24 cellular contexts compared by ENCODE assay signal in the genomic region with DNA sequence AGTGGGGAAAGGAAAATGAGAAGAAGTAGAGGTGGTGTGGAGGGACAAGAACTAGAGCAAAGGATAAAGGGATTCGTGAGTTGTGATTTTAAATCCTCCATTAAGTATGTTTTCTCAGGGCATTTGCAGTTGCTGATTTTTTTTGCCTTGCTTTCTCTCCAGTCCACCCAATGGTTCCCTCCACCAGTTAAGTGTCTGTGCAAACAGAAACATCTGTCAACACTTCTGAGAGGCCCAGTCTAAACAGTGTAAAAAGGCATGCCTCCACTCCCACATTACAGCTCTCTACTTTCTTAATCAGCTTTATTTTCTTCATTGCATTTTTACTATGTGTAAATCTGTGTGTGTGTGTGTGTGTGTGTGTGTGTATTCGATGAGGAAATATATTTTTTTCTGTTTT.
DNase-seq lines count a peak whose midpoint lies in the region; ATAC-seq and TF ChIP-seq lines count a peak whose summit lies in the region.
"Had no signal": no experiment of that assay in that cellular context is flagged by ENCODE, and none has a peak within 500 bp of the region (broad histone marks: within the 10 kb centered on the region; RNA-seq: fewer than 3 reads in every experiment).

No MANE protein-coding gene starts in this region.

- H3K9me3 ChIP-seq in right atrium auricular region: no peaks in the 10 kb centered on the region
- H3K9me3 ChIP-seq in mucosa of descending colon: no peaks in the 10 kb centered on the region
- H3K9me3 ChIP-seq: SJSA1, testis had no signal

- ATAC-seq in Right ventricle myocardium inferior (peak; percentile 59), mucosa of descending colon (no peak), SK-N-SH treated with all-trans-retinoic acid at 6 μM for 48 hours (no peak)
- ATAC-seq in activated T-cell treated with anti-CD3 and anti-CD28 coated beads, Interleukin-2, amount 50 U/mL, for 4 hours: no peak
- ATAC-seq: PC-3, T-helper 17 cell had no signal

- TF ChIP-seq CTCF in right atrium auricular region (IDR thresholded peaks at IDR 0.05): no peak
- no peak for TF ChIP-seq CTCF in nephron (IDR thresholded peaks at IDR 0.05; ENCODE audit: unreplicated experiment in 3 of 3)
- no peak for TF ChIP-seq CTCF in mucosa of descending colon (IDR thresholded peaks at IDR 0.05)

- no peak overlapping the region for H3K27ac ChIP-seq in right atrium auricular region
- H3K27ac ChIP-seq: C4-2B, SJSA1, testis had no signal

- H3K4me3 Mint-ChIP-seq in nephron: no peak overlapping the region
- no peak overlapping the region for H3K4me3 Mint-ChIP-seq in activated T-cell treated with anti-CD3 and anti-CD28 coated beads, Interleukin-2, amount 50 U/mL, for 4 hours
- H3K4me3 Mint-ChIP-seq: activated naive CD8-positive, alpha-beta T cell; T-helper 17 cell had no signal

- no peaks in the 10 kb centered on the region for H3K27me3 ChIP-seq in right atrium auricular region
- H3K27me3 ChIP-seq: SJSA1, testis had no signal

- peaks cover 23% of the 10 kb centered on the region for H3K4me1 Mint-ChIP-seq in nephron
- H3K4me1 Mint-ChIP-seq in activated T-cell treated with anti-CD3 and anti-CD28 coated beads, Interleukin-2, amount 50 U/mL, for 4 hours (ENCODE audit: low read depth): no peaks in the 10 kb centered on the region
- H3K4me1 Mint-ChIP-seq: T-helper 17 cell had no signal

- H3K9me3 Mint-ChIP-seq in nephron: no peaks in the 10 kb centered on the region
- no peaks in the 10 kb centered on the region for H3K9me3 Mint-ChIP-seq in activated T-cell treated with anti-CD3 and anti-CD28 coated beads, Interleukin-2, amount 50 U/mL, for 4 hours
- H3K9me3 Mint-ChIP-seq: activated T-helper 2 cell treated with anti-CD3 and anti-CD28 coated beads, Interferon-gamma antibody, Interleukin-2, Interleukin-4, amounts not matched to agents 10 μg/mL and 5 μg/mL and 100 μg/mL, durations not matched to agents 14 hours and 24 hours and 36 hours had no signal

- no peaks in the 10 kb centered on the region for H3K27me3 Mint-ChIP-seq in nephron (ENCODE audit: low read depth)
- H3K27me3 Mint-ChIP-seq in activated T-cell treated with anti-CD3 and anti-CD28 coated beads, Interleukin-2, amount 50 U/mL, for 4 hours (ENCODE audit: low read depth): no peaks in the 10 kb centered on the region
- H3K27me3 Mint-ChIP-seq: T-helper 17 cell had no signal

- no peak overlapping the region for H3K4me3 ChIP-seq in right atrium auricular region
- no peak overlapping the region for H3K4me3 ChIP-seq in mucosa of descending colon
- H3K4me3 ChIP-seq: SJSA1, testis had no signal

- H3K36me3 ChIP-seq in right atrium auricular region: no peaks in the 10 kb centered on the region
- H3K36me3 ChIP-seq in mucosa of descending colon (ENCODE audit: low read depth): no peaks in the 10 kb centered on the region
- H3K36me3 ChIP-seq: SJSA1 had no signal

- H3K36me3 Mint-ChIP-seq in nephron (ENCODE audit: low read depth): no peaks in the 10 kb centered on the region
- H3K36me3 Mint-ChIP-seq in activated T-cell treated with anti-CD3 and anti-CD28 coated beads, Interleukin-2, amount 50 U/mL, for 4 hours (ENCODE audit: insufficient read depth): no peaks in the 10 kb centered on the region
- H3K36me3 Mint-ChIP-seq: activated naive CD8-positive, alpha-beta T cell had no signal

- intact Hi-C loops in Right ventricle myocardium inferior (cut with DNase I) (no loop called here), mucosa of descending colon (cut with DNase I, micrococcal nuclease) (no loop called here)

- DNase-seq in Right ventricle myocardium inferior (ENCODE audit: missing footprints) (no peak), right atrium auricular region (ENCODE audit: low spot score) (no peak), NCI-H2171 treated with DMSO at 0.1 percent for 48 hours (lab: John Stamatoyannopoulos, UW) (peak; percentile 90), SHP77 (lab: John Stamatoyannopoulos, UW) (peak; percentile 66 to 67), mucosa of descending colon (no peak)
- no peak for DNase-seq in activated T-cell treated with anti-CD3 and anti-CD28 coated beads, Interleukin-2, amount 50 U/mL, for 4 hours
- DNase-seq: activated CD4-positive, alpha-beta T cell treated with anti-CD3 and anti-CD28 coated beads for 48 hours; erythroblast; hypothalamus; Kasumi-1; mammary epithelial cell; NCI-H526 treated with DMSO at 0.1 percent for 48 hours; occipital lobe; PC-3; stimulated activated CD4-positive, alpha-beta T cell treated with anti-CD3 and anti-CD28 coated beads, Interleukin-2, amount 100 ng/mL, for 48 hours; stimulated activated naive CD4-positive, alpha-beta T cell; T-helper 17 cell; testis had no signal

- peak overlapping the region in 2 of 3 experiments; percentile 33 to 72 for H3K27ac Mint-ChIP-seq in nephron
- H3K27ac Mint-ChIP-seq: activated naive CD8-positive, alpha-beta T cell; activated T-helper 2 cell treated with anti-CD3 and anti-CD28 coated beads, Interferon-gamma antibody, Interleukin-2, Interleukin-4, amounts not matched to agents 10 μg/mL and 5 μg/mL and 100 μg/mL, durations not matched to agents 14 hours and 24 hours and 36 hours; T-helper 17 cell had no signal

- H3K4me1 ChIP-seq in right atrium auricular region (no peaks in the 10 kb centered on the region), mucosa of descending colon (ENCODE audit: low read depth) (no peaks in the 10 kb centered on the region)
- H3K4me1 ChIP-seq: SJSA1, testis had no signal

TF ChIP-seq in SK-N-SH treated with all-trans-retinoic acid at 6 μM for 48 hours, 23 proteins besides CTCF, POLR2A, EP300 and RAD21:
- TF ChIP-seq CSDC2 (CRISPR knock-in tag; IDR thresholded peaks at IDR 0.05) (no peak), POU6F1 (CRISPR knock-in tag; IDR thresholded peaks at IDR 0.05; ENCODE audit: borderline replicate concordance, low read depth) (no peak), ESRRG (CRISPR knock-in tag; IDR thresholded peaks at IDR 0.05) (no peak), OSR1 (CRISPR knock-in tag; IDR thresholded peaks at IDR 0.05) (no peak), GLIS3 (CRISPR knock-in tag; IDR thresholded peaks at IDR 0.05) (no peak), RARB (CRISPR knock-in tag; IDR thresholded peaks at IDR 0.05) (no peak), ZNF70 (CRISPR knock-in tag; IDR thresholded peaks at IDR 0.05) (no peak), ZC3H10 (CRISPR knock-in tag; IDR thresholded peaks at IDR 0.05) (no peak), BACH2 (CRISPR knock-in tag; IDR thresholded peaks at IDR 0.05; ENCODE audit: borderline replicate concordance) (no peak), PPARA (CRISPR knock-in tag; IDR thresholded peaks at IDR 0.05; ENCODE audit: borderline replicate concordance) (no peak), ISL1 (CRISPR knock-in tag; IDR thresholded peaks at IDR 0.05) (no peak), TCF4 (CRISPR knock-in tag; IDR thresholded peaks at IDR 0.05; ENCODE audit: borderline replicate concordance) (no peak), ZNF565 (CRISPR knock-in tag; conservative IDR thresholded peaks at IDR 0.05; ENCODE audit: low read depth) (no peak), ZFP3 (CRISPR knock-in tag; IDR thresholded peaks at IDR 0.05) (no peak), TOX (CRISPR knock-in tag; IDR thresholded peaks at IDR 0.05; ENCODE audit: borderline replicate concordance) (no peak), ZFP30 (CRISPR knock-in tag; IDR thresholded peaks at IDR 0.05) (no peak)
- TF ChIP-seq, protein P1, sequence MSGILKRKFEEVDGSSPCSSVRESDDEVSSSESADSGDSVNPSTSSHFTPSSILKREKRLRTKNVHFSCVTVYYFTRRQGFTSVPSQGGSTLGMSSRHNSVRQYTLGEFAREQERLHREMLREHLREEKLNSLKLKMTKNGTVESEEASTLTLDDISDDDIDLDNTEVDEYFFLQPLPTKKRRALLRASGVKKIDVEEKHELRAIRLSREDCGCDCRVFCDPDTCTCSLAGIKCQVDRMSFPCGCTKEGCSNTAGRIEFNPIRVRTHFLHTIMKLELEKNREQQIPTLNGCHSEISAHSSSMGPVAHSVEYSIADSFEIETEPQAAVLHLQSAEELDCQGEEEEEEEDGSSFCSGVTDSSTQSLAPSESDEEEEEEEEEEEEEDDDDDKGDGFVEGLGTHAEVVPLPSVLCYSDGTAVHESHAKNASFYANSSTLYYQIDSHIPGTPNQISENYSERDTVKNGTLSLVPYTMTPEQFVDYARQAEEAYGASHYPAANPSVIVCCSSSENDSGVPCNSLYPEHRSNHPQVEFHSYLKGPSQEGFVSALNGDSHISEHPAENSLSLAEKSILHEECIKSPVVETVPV (CRISPR knock-in tag; IDR thresholded peaks at IDR 0.05): no peak
- TF ChIP-seq, protein P2, sequence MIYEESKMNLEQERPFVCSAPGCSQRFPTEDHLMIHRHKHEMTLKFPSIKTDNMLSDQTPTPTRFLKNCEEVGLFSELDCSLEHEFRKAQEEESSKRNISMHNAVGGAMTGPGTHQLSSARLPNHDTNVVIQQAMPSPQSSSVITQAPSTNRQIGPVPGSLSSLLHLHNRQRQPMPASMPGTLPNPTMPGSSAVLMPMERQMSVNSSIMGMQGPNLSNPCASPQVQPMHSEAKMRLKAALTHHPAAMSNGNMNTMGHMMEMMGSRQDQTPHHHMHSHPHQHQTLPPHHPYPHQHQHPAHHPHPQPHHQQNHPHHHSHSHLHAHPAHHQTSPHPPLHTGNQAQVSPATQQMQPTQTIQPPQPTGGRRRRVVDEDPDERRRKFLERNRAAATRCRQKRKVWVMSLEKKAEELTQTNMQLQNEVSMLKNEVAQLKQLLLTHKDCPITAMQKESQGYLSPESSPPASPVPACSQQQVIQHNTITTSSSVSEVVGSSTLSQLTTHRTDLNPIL (CRISPR knock-in tag; IDR thresholded peaks at IDR 0.05; ENCODE audit: low read depth): no peak

Comparison
In these comparisons a context has a peak if more than half of its experiments do, and no peak if none do; other contexts are left out.
1. DNase-seq: peak in NCI-H2171 treated with DMSO at 0.1 percent for 48 hours (single experiment) and SHP77 (2 of 2); none in Right ventricle myocardium inferior (single experiment), right atrium auricular region (single experiment), activated T-cell treated with anti-CD3 and anti-CD28 coated beads, Interleukin-2, amount 50 U/mL, for 4 hours (single experiment) and mucosa of descending colon (0 of 3).